16 cellular contexts compared by ENCODE assay signal in genomic region chr7:105982388-105982787, GRCh38. TPM values are rescaled to one million over a fixed set of nuclear protein-coding genes. Genes with fewer than 3 reads are reported as not detected.
DNase-seq lines count a peak whose midpoint lies in the region; ATAC-seq and TF ChIP-seq lines count a peak whose summit lies in the region.
"Had no signal": no experiment of that assay in that cellular context is flagged by ENCODE, and none has a peak within 500 bp of the region (broad histone marks: within the 10 kb centered on the region; RNA-seq: fewer than 3 reads in every experiment).

No MANE protein-coding gene starts in this region.

- H3K4me3 ChIP-seq in endodermal cell (ENCODE audit: low read length): no peak overlapping the region
- H3K4me3 ChIP-seq: BLaER1 treated with 17β-estradiol and CSF1 and Interleukin-3, amounts not matched to agents 10 nM and 100 nM; GM12878 had no signal

- H3K27ac ChIP-seq in H9 (ENCODE audit: insufficient read length, low read depth, low read length): no peak overlapping the region
- H3K27ac ChIP-seq in endodermal cell (ENCODE audit: low read depth, low read length): no peak overlapping the region
- H3K27ac ChIP-seq: BLaER1 treated with 17β-estradiol and CSF1 and Interleukin-3, amounts not matched to agents 10 nM and 100 nM had no signal

- no peaks in the 10 kb centered on the region for H4K20me1 ChIP-seq in H9 (ENCODE audit: control insufficient read depth, insufficient read depth, insufficient read length)
- H4K20me1 ChIP-seq: BLaER1 treated with 17β-estradiol and CSF1 and Interleukin-3, amounts not matched to agents 10 nM and 100 nM had no signal

- no peak overlapping the region for H3K4ac ChIP-seq in H9 (ENCODE audit: low read depth, low read length)

- H3K4me2 ChIP-seq in H9 (ENCODE audit: insufficient read depth, insufficient read length, low read length): no peak overlapping the region
- H3K4me2 ChIP-seq: BLaER1 treated with 17β-estradiol and CSF1 and Interleukin-3, amounts not matched to agents 10 nM and 100 nM had no signal

- H3K79me1 ChIP-seq in H9 (ENCODE audit: insufficient read depth, low read depth, low read length, poor library complexity, severe bottlenecking): no peaks in the 10 kb centered on the region

- H3K9me3 ChIP-seq in H9 (ENCODE audit: control insufficient read depth, low read depth, low read length) (no peaks in the 10 kb centered on the region), endodermal cell (ENCODE audit: control insufficient read depth, low read length) (no peaks in the 10 kb centered on the region)
- H3K9me3 ChIP-seq: BLaER1 treated with 17β-estradiol and CSF1 and Interleukin-3, amounts not matched to agents 10 nM and 100 nM had no signal

- H3K9me3 Mint-ChIP-seq in H9 (no peaks in the 10 kb centered on the region; a peak in 1 of 5 replicates), endodermal cell (no peaks in the 10 kb centered on the region)
- H3K9me3 Mint-ChIP-seq in activated naive CD4-positive, alpha-beta T cell treated with anti-CD3 and anti-CD28 coated beads for 36 hours: no peaks in the 10 kb centered on the region
- H3K9me3 Mint-ChIP-seq: CD8-positive, alpha-beta T cell; HFFc6 had no signal

- no peak overlapping the region for H2BK5ac ChIP-seq in H9 (ENCODE audit: insufficient read length, low read length)

- no peak overlapping the region for H3K56ac ChIP-seq in H9 (ENCODE audit: insufficient read length, low read depth, low read length)

- H3K4me3 Mint-ChIP-seq in H9 (no peak overlapping the region), endodermal cell (no peak overlapping the region)
- no peak overlapping the region for H3K4me3 Mint-ChIP-seq in activated naive CD4-positive, alpha-beta T cell treated with anti-CD3 and anti-CD28 coated beads for 36 hours
- H3K4me3 Mint-ChIP-seq: B cell; CD8-positive, alpha-beta T cell; HFFc6; IgD-negative memory B cell had no signal

- no peak overlapping the region for H4K8ac ChIP-seq in H9 (replicated peaks; ENCODE audit: insufficient read length, low read depth, low read length)

- no peak overlapping the region for H3K23ac ChIP-seq in H9 (ENCODE audit: insufficient read length, low read depth, low read length)

- WGBS in H9 (ENCODE audit: extremely low coverage, insufficient read length, low lambda C conversion rate): no CpG with 5 or more reads among the region's 2 CpGs
- 86% methylated on average over 2 of the region's 2 CpGs; no CpG with 5 or more reads in 1 of the 2 experiments for WGBS in endodermal cell (ENCODE audit: insufficient coverage in 1 of 2, insufficient read length in 1 of 2), 2 experiments

- no peak overlapping the region for H2BK15ac ChIP-seq in H9 (ENCODE audit: low read depth, low read length)

- no peak overlapping the region for H3K18ac ChIP-seq in H9 (ENCODE audit: insufficient read length, low read depth, low read length)

- no peaks in the 10 kb centered on the region for H3K27me3 ChIP-seq in H9 (ENCODE audit: insufficient read depth, low read length)
- H3K27me3 ChIP-seq in endodermal cell (ENCODE audit: control insufficient read depth, insufficient read depth, low read length, poor library complexity, severe bottlenecking): no peaks in the 10 kb centered on the region
- H3K27me3 ChIP-seq: BLaER1 treated with 17β-estradiol and CSF1 and Interleukin-3, amounts not matched to agents 10 nM and 100 nM had no signal

- H3K79me2 ChIP-seq in H9 (ENCODE audit: insufficient read depth, low read length): no peaks in the 10 kb centered on the region

- H3K27me3 Mint-ChIP-seq in H9 (ENCODE audit: low read depth) (no peaks in the 10 kb centered on the region; the same call in 1 of the 2 replicates), endodermal cell (ENCODE audit: insufficient read depth) (no peaks in the 10 kb centered on the region)
- no peaks in the 10 kb centered on the region for H3K27me3 Mint-ChIP-seq in activated naive CD4-positive, alpha-beta T cell treated with anti-CD3 and anti-CD28 coated beads for 36 hours (ENCODE audit: low read depth)

- DNase-seq in H9: peak; percentile 49
- peak; percentile 43 for DNase-seq in NCI-H2171 treated with DMSO at 0.1 percent for 48 hours (lab: John Stamatoyannopoulos, UW)
- peak; percentile 67 for DNase-seq in endodermal cell
- DNase-seq in left kidney (ENCODE audit: low read depth, low spot score): peak; percentile 58
- DNase-seq in GDM1 (lab: John Stamatoyannopoulos, UW): no peak
- DNase-seq in amniotic stem cell (lab: John Stamatoyannopoulos, UW): no peak
- no peak for DNase-seq in activated naive CD4-positive, alpha-beta T cell treated with anti-CD3 and anti-CD28 coated beads for 36 hours
- DNase-seq: CD8-positive, alpha-beta T cell; DMS79 treated with DMSO at 0.1 percent for 48 hours; HCEC 1CT; HFFc6 had no signal

- no peaks in the 10 kb centered on the region for H3K23me2 ChIP-seq in H9 (ENCODE audit: insufficient read length, low read depth, low read length, poor library complexity, severe bottlenecking)

- no peaks in the 10 kb centered on the region for H3K36me3 ChIP-seq in endodermal cell (ENCODE audit: control insufficient read depth, insufficient read depth, low read length)
- H3K36me3 ChIP-seq: BLaER1 treated with 17β-estradiol and CSF1 and Interleukin-3, amounts not matched to agents 10 nM and 100 nM had no signal

- intact Hi-C loops in activated naive CD4-positive, alpha-beta T cell treated with anti-CD3 and anti-CD28 coated beads for 36 hours (cut with micrococcal nuclease): no loop called here

- H2BK120ac ChIP-seq in H9 (ENCODE audit: low read depth, low read length, poor library complexity, severe bottlenecking): no peak overlapping the region

- H3T11ph ChIP-seq in H9 (ENCODE audit: low read length): no peak overlapping the region

- peaks cover 3% of the 10 kb centered on the region for H3K4me1 ChIP-seq in H9 (ENCODE audit: insufficient read depth, low read length)
- peaks cover 3% of the 10 kb centered on the region for H3K4me1 ChIP-seq in endodermal cell (ENCODE audit: control insufficient read depth, insufficient read depth, low read length)
- H3K4me1 ChIP-seq: BLaER1 treated with 17β-estradiol and CSF1 and Interleukin-3, amounts not matched to agents 10 nM and 100 nM had no signal

- H2AFZ ChIP-seq in H9 (ENCODE audit: low read length): no peak overlapping the region

- no peak overlapping the region for H2BK12ac ChIP-seq in H9 (ENCODE audit: insufficient read length, low read depth, low read length)

- CTCF ChIA-PET in activated naive CD4-positive, alpha-beta T cell treated with anti-CD3 and anti-CD28 coated beads for 36 hours (lab: Charles Lee): interaction anchor here (0.7 kb wide), 1 partner anchor 1435 kb away, joined by 10 read pairs; no protein-coding TSS in a partner anchor

- H4K5ac ChIP-seq in H9 (ENCODE audit: insufficient read length, low read depth, low read length): no peak overlapping the region

- TF ChIP-seq CTCF in H9 (conservative IDR thresholded peaks at IDR 0.05): no peak
- no peak for TF ChIP-seq CTCF in endodermal cell (conservative IDR thresholded peaks at IDR 0.05)

- H3K36me3 Mint-ChIP-seq in H9 (ENCODE audit: insufficient read depth in 1 of 3, low read depth in 3 of 3): peaks cover 0 to 3% (median 0%) of the 10 kb centered on the region in 3 experiments; a peak in 1 of 7 replicates
- no peaks in the 10 kb centered on the region for H3K36me3 Mint-ChIP-seq in endodermal cell (ENCODE audit: low read depth)
- no peaks in the 10 kb centered on the region for H3K36me3 Mint-ChIP-seq in activated naive CD4-positive, alpha-beta T cell treated with anti-CD3 and anti-CD28 coated beads for 36 hours (ENCODE audit: low read depth)
- H3K36me3 Mint-ChIP-seq: CD8-positive, alpha-beta T cell; IgD-negative memory B cell had no signal

- H3K4me1 Mint-ChIP-seq in H9 (peaks cover 52 to 56% of the 10 kb centered on the region in 2 experiments), endodermal cell (peaks cover 19% of the 10 kb centered on the region)
- no peaks in the 10 kb centered on the region for H3K4me1 Mint-ChIP-seq in activated naive CD4-positive, alpha-beta T cell treated with anti-CD3 and anti-CD28 coated beads for 36 hours (ENCODE audit: low read depth)
- H3K4me1 Mint-ChIP-seq: B cell, IgD-negative memory B cell had no signal

- no peak overlapping the region for H2AK5ac ChIP-seq in H9 (ENCODE audit: insufficient read length, low read length)

- no peak overlapping the region for H3K14ac ChIP-seq in H9 (ENCODE audit: insufficient read depth, low read length)

- no peak for ATAC-seq in HG03432 (IDR thresholded peaks at IDR 0.05; ENCODE audit: unreplicated experiment)
- ATAC-seq: CD8-positive, alpha-beta T cell; GM12878 had no signal

- H4K91ac ChIP-seq in H9 (ENCODE audit: insufficient read length, low read depth, low read length): no peak overlapping the region

- H3K9ac ChIP-seq in H9 (ENCODE audit: extremely low read depth, insufficient read length, low read length) (no peak overlapping the region), endodermal cell (ENCODE audit: extremely low read depth, low read length, poor library complexity, severe bottlenecking) (no peak overlapping the region)
- H3K9ac ChIP-seq: BLaER1 treated with 17β-estradiol and CSF1 and Interleukin-3, amounts not matched to agents 10 nM and 100 nM had no signal

- H2BK20ac ChIP-seq in H9 (ENCODE audit: low read depth, low read length, poor library complexity, severe bottlenecking): no peak overlapping the region

- H3K27ac Mint-ChIP-seq in H9 (peak overlapping the region in 1 of 3 experiments; percentile 38; a peak in 1 of 7 replicates), endodermal cell (no peak overlapping the region)
- no peak overlapping the region for H3K27ac Mint-ChIP-seq in activated naive CD4-positive, alpha-beta T cell treated with anti-CD3 and anti-CD28 coated beads for 36 hours
- H3K27ac Mint-ChIP-seq: B cell; CD8-positive, alpha-beta T cell; HFFc6; IgD-negative memory B cell had no signal

RNA-seq across cellular contexts. Expression of gene CDHR3, which starts 19.3 kb away (rescaled TPM):
- 3.3 and 3.8 TPM in 2 replicates for total RNA-seq in H9 (2021)
- 10 to 100 TPM in 1 of 2 donors, 1 to 10 TPM in 1; 7.5 to 16.1 TPM for total RNA-seq in endodermal cell
- polyA plus RNA-seq in endodermal cell (2013, experiment 1 of 2): 2.0 TPM
- polyA plus RNA-seq in endodermal cell (2013, experiment 2 of 2): 2.5 TPM
- under 1 TPM; 0.52 to 0.93 TPM for total RNA-seq in activated naive CD4-positive, alpha-beta T cell treated with anti-CD3 and anti-CD28 coated beads for 36 hours

Comparison
In these comparisons a context has a peak if more than half of its experiments do, and no peak if none do; other contexts are left out.
1. DNase-seq: peak in H9 (single experiment), NCI-H2171 treated with DMSO at 0.1 percent for 48 hours (single experiment), endodermal cell (single experiment) and left kidney (single experiment); none in GDM1 (single experiment), amniotic stem cell (single experiment) and activated naive CD4-positive, alpha-beta T cell treated with anti-CD3 and anti-CD28 coated beads for 36 hours (single experiment).